2 cellular contexts compared by ENCODE assay signal in the genomic region with DNA sequence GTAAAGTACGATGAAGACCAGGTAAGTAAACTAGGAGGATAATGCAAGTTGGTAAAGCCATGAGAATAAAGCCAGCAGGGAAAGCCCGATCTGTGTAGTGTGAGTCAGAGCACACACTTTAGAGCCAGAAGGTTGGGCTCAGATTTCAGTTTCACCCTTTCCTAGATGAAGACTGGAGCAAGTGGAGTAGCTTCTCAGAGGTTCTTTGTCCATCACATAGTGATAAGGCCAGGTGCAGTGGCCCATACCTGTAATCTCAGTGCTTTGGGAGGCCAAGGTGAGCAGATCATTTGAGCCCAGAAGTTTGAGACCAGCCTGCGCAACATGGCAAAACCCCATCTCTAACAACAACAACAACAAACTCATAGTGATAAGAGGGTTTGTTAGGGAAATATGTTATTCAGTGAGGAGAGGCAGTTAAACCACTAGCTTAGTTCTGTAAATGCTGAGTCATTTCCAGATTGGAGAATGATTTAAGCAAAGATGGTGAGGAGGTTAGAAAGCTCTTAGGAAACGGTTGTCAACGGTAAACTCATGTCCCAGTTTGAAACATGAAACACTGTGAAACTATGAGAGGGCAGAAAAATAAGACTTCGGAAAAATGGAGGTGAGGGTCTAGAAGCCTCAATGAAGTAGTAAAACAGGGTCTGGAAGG.
TF ChIP-seq lines count a peak whose summit lies in the region.

No MANE protein-coding gene starts in this region.

TF ChIP-seq in HCT116, 20 proteins besides CTCF, POLR2A, EP300 and RAD21:
- TF ChIP-seq CBX3 (IDR thresholded peaks at IDR 0.05; ENCODE audit: low read depth) (no peak), SRF (IDR thresholded peaks at IDR 0.05; ENCODE audit: low read depth) (no peak), POLR2AphosphoS5 (IDR thresholded peaks at IDR 0.05; ENCODE audit: low read depth, low read length) (no peak), EZH2 (IDR thresholded peaks at IDR 0.05) (no peak), FOSL1 (IDR thresholded peaks at IDR 0.05; ENCODE audit: low read depth) (no peak), EGR1 (IDR thresholded peaks at IDR 0.05; ENCODE audit: low read depth) (no peak), CEBPB (IDR thresholded peaks at IDR 0.05; ENCODE audit: low read depth) (no peak), ZFX (IDR thresholded peaks at IDR 0.05) (no peak), ELF1 (IDR thresholded peaks at IDR 0.05; ENCODE audit: borderline replicate concordance, low read depth) (no peak), EZH2phosphoT487 (IDR thresholded peaks at IDR 0.05; ENCODE audit: borderline replicate concordance) (no peak), JUND (IDR thresholded peaks at IDR 0.05) (no peak), SIN3A (IDR thresholded peaks at IDR 0.05; ENCODE audit: low read depth) (no peak)
- TF ChIP-seq, protein P1, sequence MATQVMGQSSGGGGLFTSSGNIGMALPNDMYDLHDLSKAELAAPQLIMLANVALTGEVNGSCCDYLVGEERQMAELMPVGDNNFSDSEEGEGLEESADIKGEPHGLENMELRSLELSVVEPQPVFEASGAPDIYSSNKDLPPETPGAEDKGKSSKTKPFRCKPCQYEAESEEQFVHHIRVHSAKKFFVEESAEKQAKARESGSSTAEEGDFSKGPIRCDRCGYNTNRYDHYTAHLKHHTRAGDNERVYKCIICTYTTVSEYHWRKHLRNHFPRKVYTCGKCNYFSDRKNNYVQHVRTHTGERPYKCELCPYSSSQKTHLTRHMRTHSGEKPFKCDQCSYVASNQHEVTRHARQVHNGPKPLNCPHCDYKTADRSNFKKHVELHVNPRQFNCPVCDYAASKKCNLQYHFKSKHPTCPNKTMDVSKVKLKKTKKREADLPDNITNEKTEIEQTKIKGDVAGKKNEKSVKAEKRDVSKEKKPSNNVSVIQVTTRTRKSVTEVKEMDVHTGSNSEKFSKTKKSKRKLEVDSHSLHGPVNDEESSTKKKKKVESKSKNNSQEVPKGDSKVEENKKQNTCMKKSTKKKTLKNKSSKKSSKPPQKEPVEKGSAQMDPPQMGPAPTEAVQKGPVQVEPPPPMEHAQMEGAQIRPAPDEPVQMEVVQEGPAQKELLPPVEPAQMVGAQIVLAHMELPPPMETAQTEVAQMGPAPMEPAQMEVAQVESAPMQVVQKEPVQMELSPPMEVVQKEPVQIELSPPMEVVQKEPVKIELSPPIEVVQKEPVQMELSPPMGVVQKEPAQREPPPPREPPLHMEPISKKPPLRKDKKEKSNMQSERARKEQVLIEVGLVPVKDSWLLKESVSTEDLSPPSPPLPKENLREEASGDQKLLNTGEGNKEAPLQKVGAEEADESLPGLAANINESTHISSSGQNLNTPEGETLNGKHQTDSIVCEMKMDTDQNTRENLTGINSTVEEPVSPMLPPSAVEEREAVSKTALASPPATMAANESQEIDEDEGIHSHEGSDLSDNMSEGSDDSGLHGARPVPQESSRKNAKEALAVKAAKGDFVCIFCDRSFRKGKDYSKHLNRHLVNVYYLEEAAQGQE (IDR thresholded peaks at IDR 0.05; ENCODE audit: low read depth), result no peak
- TF ChIP-seq, protein P2, sequence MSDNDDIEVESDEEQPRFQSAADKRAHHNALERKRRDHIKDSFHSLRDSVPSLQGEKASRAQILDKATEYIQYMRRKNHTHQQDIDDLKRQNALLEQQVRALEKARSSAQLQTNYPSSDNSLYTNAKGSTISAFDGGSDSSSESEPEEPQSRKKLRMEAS (IDR thresholded peaks at IDR 0.05), result no peak

TF ChIP-seq in GM12878, 131 proteins besides CTCF, POLR2A, EP300 and RAD21 (continues in another document):
- TF ChIP-seq, protein P3, sequence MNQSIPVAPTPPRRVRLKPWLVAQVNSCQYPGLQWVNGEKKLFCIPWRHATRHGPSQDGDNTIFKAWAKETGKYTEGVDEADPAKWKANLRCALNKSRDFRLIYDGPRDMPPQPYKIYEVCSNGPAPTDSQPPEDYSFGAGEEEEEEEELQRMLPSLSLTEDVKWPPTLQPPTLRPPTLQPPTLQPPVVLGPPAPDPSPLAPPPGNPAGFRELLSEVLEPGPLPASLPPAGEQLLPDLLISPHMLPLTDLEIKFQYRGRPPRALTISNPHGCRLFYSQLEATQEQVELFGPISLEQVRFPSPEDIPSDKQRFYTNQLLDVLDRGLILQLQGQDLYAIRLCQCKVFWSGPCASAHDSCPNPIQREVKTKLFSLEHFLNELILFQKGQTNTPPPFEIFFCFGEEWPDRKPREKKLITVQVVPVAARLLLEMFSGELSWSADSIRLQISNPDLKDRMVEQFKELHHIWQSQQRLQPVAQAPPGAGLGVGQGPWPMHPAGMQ (IDR thresholded peaks at IDR 0.05; ENCODE audit: borderline replicate concordance), result no peak
- TF ChIP-seq ZNF24 (IDR thresholded peaks at IDR 0.05) (no peak), BCL11A (IDR thresholded peaks at IDR 0.05; ENCODE audit: low read depth, low read length) (peak; percentile 54; the same call in 1 of the 2 replicates), YY1 (IDR thresholded peaks at IDR 0.05; ENCODE audit: low read depth, low read length) (no peak), TAF1 (IDR thresholded peaks at IDR 0.05; ENCODE audit: borderline replicate concordance, low read depth, low read length) (0 out of 2 replicates have a peak, but pooled peaks have one; percentile 16), EZH2 (IDR thresholded peaks at IDR 0.05; ENCODE audit: borderline replicate concordance, control insufficient read depth, low read depth, low read length) (no peak), NBN (IDR thresholded peaks at IDR 0.05) (peak; percentile 55; the same call in 1 of the 2 replicates), FOS (IDR thresholded peaks at IDR 0.05; ENCODE audit: borderline replicate concordance, extremely low read depth, insufficient read length) (no peak), GABPA (IDR thresholded peaks at IDR 0.05; ENCODE audit: low read depth) (no peak), POU2F2 (IDR thresholded peaks at IDR 0.05; ENCODE audit: borderline replicate concordance, low read depth, low read length) (0 out of 3 replicates have a peak, but pooled peaks have one; percentile 36), ATF7 (IDR thresholded peaks at IDR 0.05; ENCODE audit: low read depth) (peak; percentile 48), SP1 (IDR thresholded peaks at IDR 0.05; ENCODE audit: low read depth, low read length) (no peak), ETV6 (conservative IDR thresholded peaks at IDR 0.05 in 1 of 2, IDR thresholded peaks at IDR 0.05 in 1 of 2; ENCODE audit: borderline replicate concordance in 1 of 2, low read depth in 1 of 2) (peak in 1 of 2 experiments; percentile 71; a peak in 1 of 4 replicates), MTA3 (IDR thresholded peaks at IDR 0.05; ENCODE audit: borderline replicate concordance, low read length) (no peak), RUNX3 (IDR thresholded peaks at IDR 0.05; ENCODE audit: low read length) (peak; percentile 89), MYB (IDR thresholded peaks at IDR 0.05; ENCODE audit: borderline replicate concordance, low read depth, low read length) (peak; percentile 85), MXI1 (IDR thresholded peaks at IDR 0.05; ENCODE audit: low read depth, low read length) (no peak), ESRRA (IDR thresholded peaks at IDR 0.05; ENCODE audit: low read length) (no peak), ZNF274 (IDR thresholded peaks at IDR 0.05; ENCODE audit: insufficient read depth, insufficient read length) (no peak), DPF2 (IDR thresholded peaks at IDR 0.05) (peak; percentile 52; the same call in 1 of the 2 replicates), NR2C1 (IDR thresholded peaks at IDR 0.05) (no peak), EGR1 (IDR thresholded peaks at IDR 0.05; ENCODE audit: borderline replicate concordance in 1 of 2, low read depth in 2 of 2, low read length in 2 of 2) (no peak), TCF7 (IDR thresholded peaks at IDR 0.05; ENCODE audit: borderline replicate concordance) (peak; percentile 32; the same call in 1 of the 2 replicates), TBL1XR1 (IDR thresholded peaks at IDR 0.05; ENCODE audit: low read depth, low read length) (no peak), IRF4 (IDR thresholded peaks at IDR 0.05; ENCODE audit: low read depth, low read length) (peak; percentile 88; the same call in 1 of the 2 replicates)
- TF ChIP-seq, protein P4, sequence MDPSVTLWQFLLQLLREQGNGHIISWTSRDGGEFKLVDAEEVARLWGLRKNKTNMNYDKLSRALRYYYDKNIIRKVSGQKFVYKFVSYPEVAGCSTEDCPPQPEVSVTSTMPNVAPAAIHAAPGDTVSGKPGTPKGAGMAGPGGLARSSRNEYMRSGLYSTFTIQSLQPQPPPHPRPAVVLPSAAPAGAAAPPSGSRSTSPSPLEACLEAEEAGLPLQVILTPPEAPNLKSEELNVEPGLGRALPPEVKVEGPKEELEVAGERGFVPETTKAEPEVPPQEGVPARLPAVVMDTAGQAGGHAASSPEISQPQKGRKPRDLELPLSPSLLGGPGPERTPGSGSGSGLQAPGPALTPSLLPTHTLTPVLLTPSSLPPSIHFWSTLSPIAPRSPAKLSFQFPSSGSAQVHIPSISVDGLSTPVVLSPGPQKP (IDR thresholded peaks at IDR 0.05; ENCODE audit: low read depth, low read length), result no peak
- TF ChIP-seq, protein P2 (IDR thresholded peaks at IDR 0.05; ENCODE audit: low read depth, low read length), result no peak
- TF ChIP-seq, protein P5, sequence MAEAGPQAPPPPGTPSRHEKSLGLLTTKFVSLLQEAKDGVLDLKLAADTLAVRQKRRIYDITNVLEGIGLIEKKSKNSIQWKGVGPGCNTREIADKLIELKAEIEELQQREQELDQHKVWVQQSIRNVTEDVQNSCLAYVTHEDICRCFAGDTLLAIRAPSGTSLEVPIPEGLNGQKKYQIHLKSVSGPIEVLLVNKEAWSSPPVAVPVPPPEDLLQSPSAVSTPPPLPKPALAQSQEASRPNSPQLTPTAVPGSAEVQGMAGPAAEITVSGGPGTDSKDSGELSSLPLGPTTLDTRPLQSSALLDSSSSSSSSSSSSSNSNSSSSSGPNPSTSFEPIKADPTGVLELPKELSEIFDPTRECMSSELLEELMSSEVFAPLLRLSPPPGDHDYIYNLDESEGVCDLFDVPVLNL (IDR thresholded peaks at IDR 0.05; ENCODE audit: low read depth, low read length), result no peak
- TF ChIP-seq, protein P6, sequence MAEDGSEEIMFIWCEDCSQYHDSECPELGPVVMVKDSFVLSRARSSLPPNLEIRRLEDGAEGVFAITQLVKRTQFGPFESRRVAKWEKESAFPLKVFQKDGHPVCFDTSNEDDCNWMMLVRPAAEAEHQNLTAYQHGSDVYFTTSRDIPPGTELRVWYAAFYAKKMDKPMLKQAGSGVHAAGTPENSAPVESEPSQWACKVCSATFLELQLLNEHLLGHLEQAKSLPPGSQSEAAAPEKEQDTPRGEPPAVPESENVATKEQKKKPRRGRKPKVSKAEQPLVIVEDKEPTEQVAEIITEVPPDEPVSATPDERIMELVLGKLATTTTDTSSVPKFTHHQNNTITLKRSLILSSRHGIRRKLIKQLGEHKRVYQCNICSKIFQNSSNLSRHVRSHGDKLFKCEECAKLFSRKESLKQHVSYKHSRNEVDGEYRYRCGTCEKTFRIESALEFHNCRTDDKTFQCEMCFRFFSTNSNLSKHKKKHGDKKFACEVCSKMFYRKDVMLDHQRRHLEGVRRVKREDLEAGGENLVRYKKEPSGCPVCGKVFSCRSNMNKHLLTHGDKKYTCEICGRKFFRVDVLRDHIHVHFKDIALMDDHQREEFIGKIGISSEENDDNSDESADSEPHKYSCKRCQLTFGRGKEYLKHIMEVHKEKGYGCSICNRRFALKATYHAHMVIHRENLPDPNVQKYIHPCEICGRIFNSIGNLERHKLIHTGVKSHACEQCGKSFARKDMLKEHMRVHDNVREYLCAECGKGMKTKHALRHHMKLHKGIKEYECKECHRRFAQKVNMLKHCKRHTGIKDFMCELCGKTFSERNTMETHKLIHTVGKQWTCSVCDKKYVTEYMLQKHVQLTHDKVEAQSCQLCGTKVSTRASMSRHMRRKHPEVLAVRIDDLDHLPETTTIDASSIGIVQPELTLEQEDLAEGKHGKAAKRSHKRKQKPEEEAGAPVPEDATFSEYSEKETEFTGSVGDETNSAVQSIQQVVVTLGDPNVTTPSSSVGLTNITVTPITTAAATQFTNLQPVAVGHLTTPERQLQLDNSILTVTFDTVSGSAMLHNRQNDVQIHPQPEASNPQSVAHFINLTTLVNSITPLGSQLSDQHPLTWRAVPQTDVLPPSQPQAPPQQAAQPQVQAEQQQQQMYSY (CRISPR knock-in tag; IDR thresholded peaks at IDR 0.05), result no peak
- TF ChIP-seq, protein P7, sequence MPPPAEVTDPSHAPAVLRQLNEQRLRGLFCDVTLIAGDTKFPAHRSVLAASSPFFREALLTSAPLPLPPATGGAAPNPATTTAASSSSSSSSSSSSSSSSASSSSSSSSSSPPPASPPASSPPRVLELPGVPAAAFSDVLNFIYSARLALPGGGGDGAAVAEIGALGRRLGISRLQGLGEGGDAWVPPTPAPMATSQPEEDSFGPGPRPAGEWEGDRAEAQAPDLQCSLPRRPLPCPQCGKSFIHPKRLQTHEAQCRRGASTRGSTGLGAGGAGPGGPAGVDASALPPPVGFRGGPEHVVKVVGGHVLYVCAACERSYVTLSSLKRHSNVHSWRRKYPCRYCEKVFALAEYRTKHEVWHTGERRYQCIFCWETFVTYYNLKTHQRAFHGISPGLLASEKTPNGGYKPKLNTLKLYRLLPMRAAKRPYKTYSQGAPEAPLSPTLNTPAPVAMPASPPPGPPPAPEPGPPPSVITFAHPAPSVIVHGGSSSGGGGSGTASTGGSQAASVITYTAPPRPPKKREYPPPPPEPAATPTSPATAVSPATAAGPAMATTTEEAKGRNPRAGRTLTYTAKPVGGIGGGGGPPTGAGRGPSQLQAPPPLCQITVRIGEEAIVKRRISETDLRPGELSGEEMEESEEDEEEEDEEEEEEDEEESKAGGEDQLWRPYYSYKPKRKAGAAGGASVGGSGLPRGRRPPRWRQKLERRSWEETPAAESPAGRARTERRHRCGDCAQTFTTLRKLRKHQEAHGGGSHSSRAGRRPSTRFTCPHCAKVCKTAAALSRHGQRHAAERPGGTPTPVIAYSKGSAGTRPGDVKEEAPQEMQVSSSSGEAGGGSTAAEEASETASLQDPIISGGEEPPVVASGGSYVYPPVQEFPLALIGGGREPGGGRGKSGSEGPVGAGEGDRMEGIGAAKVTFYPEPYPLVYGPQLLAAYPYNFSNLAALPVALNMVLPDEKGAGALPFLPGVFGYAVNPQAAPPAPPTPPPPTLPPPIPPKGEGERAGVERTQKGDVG (CRISPR knock-in tag; IDR thresholded peaks at IDR 0.05), result no peak
- TF ChIP-seq, protein P8, sequence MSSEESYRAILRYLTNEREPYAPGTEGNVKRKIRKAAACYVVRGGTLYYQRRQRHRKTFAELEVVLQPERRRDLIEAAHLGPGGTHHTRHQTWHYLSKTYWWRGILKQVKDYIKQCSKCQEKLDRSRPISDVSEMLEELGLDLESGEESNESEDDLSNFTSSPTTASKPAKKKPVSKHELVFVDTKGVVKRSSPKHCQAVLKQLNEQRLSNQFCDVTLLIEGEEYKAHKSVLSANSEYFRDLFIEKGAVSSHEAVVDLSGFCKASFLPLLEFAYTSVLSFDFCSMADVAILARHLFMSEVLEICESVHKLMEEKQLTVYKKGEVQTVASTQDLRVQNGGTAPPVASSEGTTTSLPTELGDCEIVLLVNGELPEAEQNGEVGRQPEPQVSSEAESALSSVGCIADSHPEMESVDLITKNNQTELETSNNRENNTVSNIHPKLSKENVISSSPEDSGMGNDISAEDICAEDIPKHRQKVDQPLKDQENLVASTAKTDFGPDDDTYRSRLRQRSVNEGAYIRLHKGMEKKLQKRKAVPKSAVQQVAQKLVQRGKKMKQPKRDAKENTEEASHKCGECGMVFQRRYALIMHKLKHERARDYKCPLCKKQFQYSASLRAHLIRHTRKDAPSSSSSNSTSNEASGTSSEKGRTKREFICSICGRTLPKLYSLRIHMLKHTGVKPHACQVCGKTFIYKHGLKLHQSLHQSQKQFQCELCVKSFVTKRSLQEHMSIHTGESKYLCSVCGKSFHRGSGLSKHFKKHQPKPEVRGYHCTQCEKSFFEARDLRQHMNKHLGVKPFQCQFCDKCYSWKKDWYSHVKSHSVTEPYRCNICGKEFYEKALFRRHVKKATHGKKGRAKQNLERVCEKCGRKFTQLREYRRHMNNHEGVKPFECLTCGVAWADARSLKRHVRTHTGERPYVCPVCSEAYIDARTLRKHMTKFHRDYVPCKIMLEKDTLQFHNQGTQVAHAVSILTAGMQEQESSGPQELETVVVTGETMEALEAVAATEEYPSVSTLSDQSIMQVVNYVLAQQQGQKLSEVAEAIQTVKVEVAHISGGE (CRISPR knock-in tag; IDR thresholded peaks at IDR 0.05), result no peak
